8 cellular contexts compared by ENCODE assay signal in genomic region chr13:42040730-42041016, GRCh38. TPM values are rescaled to one million over a fixed set of nuclear protein-coding genes. Genes with fewer than 3 reads are reported as not detected.
DNase-seq lines count a peak whose midpoint lies in the region; ATAC-seq and TF ChIP-seq lines count a peak whose summit lies in the region.

No MANE protein-coding gene starts in this region.

- H3K36me3 Mint-ChIP-seq in activated naive CD4-positive, alpha-beta T cell treated with anti-CD3 and anti-CD28 coated beads for 36 hours (ENCODE audit: low read depth) = peaks cover 7% of the 10 kb centered on the region
- H3K36me3 Mint-ChIP-seq in activated T-helper 2 cell treated with anti-CD3 and anti-CD28 coated beads, Interferon-gamma antibody, Interleukin-2, Interleukin-4, amounts not matched to agents 10 μg/mL and 5 μg/mL and 100 μg/mL, durations not matched to agents 14 hours and 24 hours and 36 hours (ENCODE audit: low read depth) = peaks cover 4% of the 10 kb centered on the region

- H3K36me3 ChIP-seq in upper lobe of right lung = no peaks in the 10 kb centered on the region

- DNase-seq in activated naive CD4-positive, alpha-beta T cell treated with anti-CD3 and anti-CD28 coated beads for 36 hours = no peak
- no peak for DNase-seq in activated naive CD4-positive, alpha-beta T cell treated with Interleukin-2 at 50 U/mL for 16 hours
- no peak for DNase-seq in activated T-helper 2 cell treated with anti-CD3 and anti-CD28 coated beads, Interferon-gamma antibody, Interleukin-2, Interleukin-4, amounts not matched to agents 10 μg/mL and 5 μg/mL and 100 μg/mL, durations not matched to agents 14 hours and 24 hours and 36 hours (ENCODE audit: low spot score)
- DNase-seq in upper lobe of right lung (no peak), SHP77 treated with DMSO at 0.1 percent for 48 hours (lab: John Stamatoyannopoulos, UW) (no peak), T1000 (lab: John Stamatoyannopoulos, UW) (no peak)

- H3K27ac ChIP-seq in layer of hippocampus (ENCODE audit: low read depth, low read length) = peak overlapping the region; percentile 87
- H3K27ac ChIP-seq in upper lobe of right lung = peak overlapping the region; percentile 77

- H3K27me3 ChIP-seq in layer of hippocampus (ENCODE audit: control insufficient read depth, insufficient read depth, low read length) (no peaks in the 10 kb centered on the region), upper lobe of right lung (no peaks in the 10 kb centered on the region)

- no peak overlapping the region for H3K27ac Mint-ChIP-seq in activated naive CD4-positive, alpha-beta T cell treated with anti-CD3 and anti-CD28 coated beads for 36 hours
- H3K27ac Mint-ChIP-seq in activated T-helper 2 cell treated with anti-CD3 and anti-CD28 coated beads, Interferon-gamma antibody, Interleukin-2, Interleukin-4, amounts not matched to agents 10 μg/mL and 5 μg/mL and 100 μg/mL, durations not matched to agents 14 hours and 24 hours and 36 hours = no peak overlapping the region

- intact Hi-C loops in activated naive CD4-positive, alpha-beta T cell treated with anti-CD3 and anti-CD28 coated beads for 36 hours (cut with micrococcal nuclease) = loop anchor here (1.0 to 10.0 kb wide), 5 partner anchors 8 to 686 kb away; partner anchors contain the start of genes DGKH and VWA8
- intact Hi-C loops in activated T-helper 2 cell treated with anti-CD3 and anti-CD28 coated beads, Interferon-gamma antibody, Interleukin-2, Interleukin-4, amounts not matched to agents 10 μg/mL and 5 μg/mL and 100 μg/mL, durations not matched to agents 14 hours and 24 hours and 36 hours (cut with micrococcal nuclease) = loop anchor here (1.0 to 10.0 kb wide), 6 partner anchors 8 to 726 kb away; partner anchors contain the start of genes DGKH, NAA16 and VWA8
- intact Hi-C loops in upper lobe of right lung (cut with DNase I) = no loop called here

- H3K9me3 Mint-ChIP-seq in activated naive CD4-positive, alpha-beta T cell treated with anti-CD3 and anti-CD28 coated beads for 36 hours = peaks cover 4% of the 10 kb centered on the region
- H3K9me3 Mint-ChIP-seq in activated T-helper 2 cell treated with anti-CD3 and anti-CD28 coated beads, Interferon-gamma antibody, Interleukin-2, Interleukin-4, amounts not matched to agents 10 μg/mL and 5 μg/mL and 100 μg/mL, durations not matched to agents 14 hours and 24 hours and 36 hours = peaks cover 9% of the 10 kb centered on the region

- H3K4me3 Mint-ChIP-seq in activated naive CD4-positive, alpha-beta T cell treated with anti-CD3 and anti-CD28 coated beads for 36 hours = peak overlapping the region; percentile 83
- peak overlapping the region; percentile 85 for H3K4me3 Mint-ChIP-seq in activated T-helper 2 cell treated with anti-CD3 and anti-CD28 coated beads, Interferon-gamma antibody, Interleukin-2, Interleukin-4, amounts not matched to agents 10 μg/mL and 5 μg/mL and 100 μg/mL, durations not matched to agents 14 hours and 24 hours and 36 hours (ENCODE audit: low read depth)

- no peaks in the 10 kb centered on the region for H3K4me1 ChIP-seq in upper lobe of right lung

- no peaks in the 10 kb centered on the region for H3K27me3 Mint-ChIP-seq in activated naive CD4-positive, alpha-beta T cell treated with anti-CD3 and anti-CD28 coated beads for 36 hours (ENCODE audit: low read depth)
- peaks cover 36% of the 10 kb centered on the region for H3K27me3 Mint-ChIP-seq in activated T-helper 2 cell treated with anti-CD3 and anti-CD28 coated beads, Interferon-gamma antibody, Interleukin-2, Interleukin-4, amounts not matched to agents 10 μg/mL and 5 μg/mL and 100 μg/mL, durations not matched to agents 14 hours and 24 hours and 36 hours (ENCODE audit: low read depth)

- H3K9me3 ChIP-seq in upper lobe of right lung = no peaks in the 10 kb centered on the region

- H3K4me1 Mint-ChIP-seq in activated naive CD4-positive, alpha-beta T cell treated with anti-CD3 and anti-CD28 coated beads for 36 hours (ENCODE audit: low read depth) = peaks cover 20% of the 10 kb centered on the region
- H3K4me1 Mint-ChIP-seq in activated T-helper 2 cell treated with anti-CD3 and anti-CD28 coated beads, Interferon-gamma antibody, Interleukin-2, Interleukin-4, amounts not matched to agents 10 μg/mL and 5 μg/mL and 100 μg/mL, durations not matched to agents 14 hours and 24 hours and 36 hours (ENCODE audit: low read depth) = peaks cover 17% of the 10 kb centered on the region

- H3K4me3 ChIP-seq in upper lobe of right lung = peak overlapping the region; percentile 75

- CTCF ChIA-PET in activated naive CD4-positive, alpha-beta T cell treated with anti-CD3 and anti-CD28 coated beads for 36 hours (lab: Charles Lee) = interaction anchor here (1.7 kb wide), 1 partner anchor 77 kb away, joined by 3 read pairs; no protein-coding TSS in a partner anchor

- no peak for TF ChIP-seq CTCF in upper lobe of right lung (IDR thresholded peaks at IDR 0.05)

- no peak for ATAC-seq in upper lobe of right lung
- no peak for ATAC-seq in GM21737 (IDR thresholded peaks at IDR 0.05; ENCODE audit: unreplicated experiment)

RNA-seq across cellular contexts. Expression of gene DGKH, which starts 7.8 kb away (rescaled TPM):
- 10 to 100 TPM; 12.6 to 13.7 TPM for total RNA-seq in activated naive CD4-positive, alpha-beta T cell treated with anti-CD3 and anti-CD28 coated beads for 36 hours
- 13.7 and 15.1 TPM in 2 replicates for total RNA-seq in activated T-helper 2 cell treated with anti-CD3 and anti-CD28 coated beads, Interferon-gamma antibody, Interleukin-2, Interleukin-4, amounts not matched to agents 10 μg/mL and 5 μg/mL and 100 μg/mL, durations not matched to agents 14 hours and 24 hours and 36 hours
- total RNA-seq in upper lobe of right lung = 21.3 TPM
